23 cellular contexts compared by ENCODE assay signal in the genomic region with DNA sequence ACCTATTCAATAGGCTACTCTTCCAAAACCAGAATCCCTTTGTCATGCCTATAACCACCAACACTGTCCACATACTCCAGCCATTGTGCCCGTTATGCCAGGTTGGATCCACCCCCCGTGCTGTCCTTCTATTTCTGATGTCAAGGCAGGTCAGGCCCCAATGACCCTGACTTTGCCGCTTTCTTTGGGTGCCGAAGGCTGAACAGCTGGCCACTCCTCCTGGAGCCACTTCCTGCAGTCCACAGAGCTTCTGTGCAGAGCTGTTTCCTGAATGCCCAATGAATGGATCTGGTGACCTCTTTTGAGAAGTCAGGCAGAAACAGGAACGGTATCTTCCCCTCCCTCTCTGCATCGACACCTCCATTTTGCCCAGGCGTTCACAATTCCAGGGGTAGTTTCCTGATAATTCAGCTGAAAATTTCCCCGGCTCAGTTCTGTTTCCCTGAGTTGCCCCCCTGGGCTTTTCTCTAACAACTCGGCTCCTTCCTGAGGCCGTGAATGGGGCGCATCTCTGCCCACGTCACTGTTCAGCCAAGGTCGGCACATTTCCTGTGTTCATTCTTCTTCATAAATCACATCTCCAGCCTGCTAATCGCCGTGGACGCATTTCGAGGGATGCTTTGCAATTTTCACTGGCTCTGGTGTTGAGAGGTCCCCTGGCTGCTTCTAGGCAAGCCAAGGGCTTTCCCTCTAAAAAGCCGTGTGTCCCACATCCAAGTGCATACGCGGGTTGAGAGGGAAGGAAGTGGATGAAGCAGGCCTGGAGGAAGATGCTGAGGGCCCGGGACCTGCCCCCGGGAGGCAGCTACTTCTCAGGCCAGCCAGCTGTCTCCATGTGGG.
A peak's percentile ranks its signal among the peaks of the same experiment; 100 is the strongest.
DNase-seq lines count a peak whose midpoint lies in the region; ATAC-seq and TF ChIP-seq lines count a peak whose summit lies in the region.
"Had no signal": no experiment of that assay in that cellular context is flagged by ENCODE, and none has a peak within 500 bp of the region (broad histone marks: within the 10 kb centered on the region; RNA-seq: fewer than 3 reads in every experiment).

No MANE protein-coding gene starts in this region.

- CTCF ChIA-PET in HEK293T (lab: Yijun Ruan, JAX): interaction anchor here (1.1 to 1.4 kb wide), 2 partner anchors 21 to 151 kb away, joined by 3 to 4 read pairs; no protein-coding TSS in a partner anchor

- peak overlapping the region; percentile 21 for H2AFZ ChIP-seq in neuron (ENCODE audit: low read depth, low read length)
- H2AFZ ChIP-seq: parathyroid adenoma had no signal

- H3K36me3 ChIP-seq in neuron (ENCODE audit: insufficient read depth, low read length): no peaks in the 10 kb centered on the region
- no peaks in the 10 kb centered on the region for H3K36me3 ChIP-seq in upper lobe of right lung
- H3K36me3 ChIP-seq: cardiac muscle cell, heart left ventricle, SJSA1 had no signal

- peak overlapping the region; percentile 12 for H3K4me3 Mint-ChIP-seq in activated naive CD8-positive, alpha-beta T cell treated with anti-CD3 and anti-CD28 coated beads, Interleukin-2, amount 10 ng/mL, durations not matched to agents 7 days and 5 days
- H3K4me3 Mint-ChIP-seq in activated naive CD8-positive, alpha-beta T cell treated with anti-CD3 and anti-CD28 coated beads for 36 hours: no peak overlapping the region
- peak overlapping the region; percentile 55 for H3K4me3 Mint-ChIP-seq in dendritic cell treated with granulocyte-macrophage colony-stimulating factor and Interleukin-4, amounts not matched to agents 40 ng/mL and 50 ng/mL, for 4 days
- no peak overlapping the region for H3K4me3 Mint-ChIP-seq in stimulated activated memory B cell treated with anti-CD40 and anti-IgM and Interleukin-4, amounts not matched to agents 10 μg/mL and 1 μg/mL and 100 μg/mL, for 72 hours
- H3K4me3 Mint-ChIP-seq: activated naive CD4-positive, alpha-beta T cell treated with anti-CD3 and anti-CD28 coated beads, Interleukin-2, amount 10 ng/mL, durations not matched to agents 7 days and 5 days had no signal

- no peaks in the 10 kb centered on the region for H3K36me3 Mint-ChIP-seq in activated naive CD8-positive, alpha-beta T cell treated with anti-CD3 and anti-CD28 coated beads, Interleukin-2, amount 10 ng/mL, durations not matched to agents 7 days and 5 days
- no peaks in the 10 kb centered on the region for H3K36me3 Mint-ChIP-seq in activated naive CD8-positive, alpha-beta T cell treated with anti-CD3 and anti-CD28 coated beads for 36 hours
- no peaks in the 10 kb centered on the region for H3K36me3 Mint-ChIP-seq in dendritic cell treated with granulocyte-macrophage colony-stimulating factor and Interleukin-4, amounts not matched to agents 40 ng/mL and 50 ng/mL, for 4 days (ENCODE audit: low read depth)
- no peaks in the 10 kb centered on the region for H3K36me3 Mint-ChIP-seq in stimulated activated memory B cell treated with anti-CD40 and anti-IgM and Interleukin-4, amounts not matched to agents 10 μg/mL and 1 μg/mL and 100 μg/mL, for 72 hours
- H3K36me3 Mint-ChIP-seq: activated naive CD4-positive, alpha-beta T cell treated with anti-CD3 and anti-CD28 coated beads, Interleukin-2, amount 10 ng/mL, durations not matched to agents 7 days and 5 days; T-cell had no signal

- no peak overlapping the region for H3K27ac Mint-ChIP-seq in activated naive CD8-positive, alpha-beta T cell treated with anti-CD3 and anti-CD28 coated beads, Interleukin-2, amount 10 ng/mL, durations not matched to agents 7 days and 5 days
- no peak overlapping the region for H3K27ac Mint-ChIP-seq in activated naive CD8-positive, alpha-beta T cell treated with anti-CD3 and anti-CD28 coated beads for 36 hours
- no peak overlapping the region for H3K27ac Mint-ChIP-seq in dendritic cell treated with granulocyte-macrophage colony-stimulating factor and Interleukin-4, amounts not matched to agents 40 ng/mL and 50 ng/mL, for 4 days
- no peak overlapping the region for H3K27ac Mint-ChIP-seq in stimulated activated memory B cell treated with anti-CD40 and anti-IgM and Interleukin-4, amounts not matched to agents 10 μg/mL and 1 μg/mL and 100 μg/mL, for 72 hours
- H3K27ac Mint-ChIP-seq: activated naive CD4-positive, alpha-beta T cell treated with anti-CD3 and anti-CD28 coated beads, Interleukin-2, amount 10 ng/mL, durations not matched to agents 7 days and 5 days; T-cell had no signal

- POLR2A ChIA-PET in activated naive CD8-positive, alpha-beta T cell treated with anti-CD3 and anti-CD28 coated beads, Interleukin-2, amount 10 ng/mL, durations not matched to agents 7 days and 5 days (lab: Charles Lee): no interaction called here
- POLR2A ChIA-PET in HEK293T (lab: Yijun Ruan, JAX): no interaction called here

- no peak overlapping the region for H3K4me3 ChIP-seq in neuron (ENCODE audit: low read length)
- no peak overlapping the region for H3K4me3 ChIP-seq in upper lobe of right lung
- H3K4me3 ChIP-seq: cardiac muscle cell, dorsolateral prefrontal cortex, heart left ventricle, SJSA1 had no signal

- no peak for ATAC-seq in activated naive CD8-positive, alpha-beta T cell treated with anti-CD3 and anti-CD28 coated beads, Interleukin-2, amount 10 ng/mL, durations not matched to agents 7 days and 5 days (ENCODE audit: low read depth)
- ATAC-seq in upper lobe of right lung: no peak
- ATAC-seq in stimulated activated memory B cell treated with anti-CD40 and anti-IgM and Interleukin-4, amounts not matched to agents 10 μg/mL and 1 μg/mL and 100 μg/mL, for 72 hours: no peak
- ATAC-seq in HG03095 (IDR thresholded peaks at IDR 0.05; ENCODE audit: unreplicated experiment): no peak
- ATAC-seq: heart left ventricle, T-cell had no signal

- H3K27ac ChIP-seq in upper lobe of right lung: no peak overlapping the region
- H3K27ac ChIP-seq: cardiac muscle cell, dorsolateral prefrontal cortex, epithelial cell of prostate, heart left ventricle, parathyroid adenoma, SJSA1 had no signal

- no peak for TF ChIP-seq CTCF in upper lobe of right lung (IDR thresholded peaks at IDR 0.05)

- H3K27me3 Mint-ChIP-seq in activated naive CD8-positive, alpha-beta T cell treated with anti-CD3 and anti-CD28 coated beads, Interleukin-2, amount 10 ng/mL, durations not matched to agents 7 days and 5 days: peaks cover 34% of the 10 kb centered on the region
- H3K27me3 Mint-ChIP-seq in activated naive CD8-positive, alpha-beta T cell treated with anti-CD3 and anti-CD28 coated beads for 36 hours: peaks cover 42% of the 10 kb centered on the region
- H3K27me3 Mint-ChIP-seq in dendritic cell treated with granulocyte-macrophage colony-stimulating factor and Interleukin-4, amounts not matched to agents 40 ng/mL and 50 ng/mL, for 4 days: peaks cover 68% of the 10 kb centered on the region
- peaks cover 75% of the 10 kb centered on the region for H3K27me3 Mint-ChIP-seq in stimulated activated memory B cell treated with anti-CD40 and anti-IgM and Interleukin-4, amounts not matched to agents 10 μg/mL and 1 μg/mL and 100 μg/mL, for 72 hours

- H3K9me3 ChIP-seq in neuron (ENCODE audit: low read length): no peaks in the 10 kb centered on the region
- no peaks in the 10 kb centered on the region for H3K9me3 ChIP-seq in upper lobe of right lung
- H3K9me3 ChIP-seq: heart left ventricle, SJSA1 had no signal

- DNase-seq in activated naive CD8-positive, alpha-beta T cell treated with anti-CD3 and anti-CD28 coated beads, Interleukin-2, amount 10 ng/mL, durations not matched to agents 7 days and 5 days: no peak
- DNase-seq in activated naive CD8-positive, alpha-beta T cell treated with anti-CD3 and anti-CD28 coated beads for 36 hours: no peak
- DNase-seq in upper lobe of right lung: peak; percentile 25
- no peak for DNase-seq in HEK293T (ENCODE audit: extremely low spot score)
- DNase-seq: activated CD4-positive, CD25-positive, alpha-beta regulatory T cell treated with anti-CD3 and anti-CD28 coated beads, Interleukin-2, amount 50 U/mL, for 72 hours; activated naive CD4-positive, alpha-beta T cell treated with anti-CD3 and anti-CD28 coated beads, Interleukin-2, amount 10 ng/mL, durations not matched to agents 7 days and 5 days; anterior cingulate cortex; C1 segment of cervical spinal cord; dorsolateral prefrontal cortex; heart left ventricle; mesendoderm; NCI-H187; NCI-H748 treated with DMSO at 0.1 percent for 48 hours; stimulated activated CD8-positive, alpha-beta memory T cell treated with anti-CD3 and anti-CD28 coated beads, Interleukin-4, amount 100 ng/mL, for 48 hours; T-cell had no signal

- H3K4me1 ChIP-seq in neuron (ENCODE audit: insufficient read depth, low read length): peaks cover 39% of the 10 kb centered on the region
- peaks cover 5% of the 10 kb centered on the region for H3K4me1 ChIP-seq in upper lobe of right lung
- H3K4me1 ChIP-seq: parathyroid adenoma, SJSA1 had no signal

- H3K27me3 ChIP-seq in neuron (ENCODE audit: insufficient read depth, low read length): no peaks in the 10 kb centered on the region
- H3K27me3 ChIP-seq in upper lobe of right lung: peaks cover 15% of the 10 kb centered on the region

- intact Hi-C loops in dendritic cell treated with granulocyte-macrophage colony-stimulating factor and Interleukin-4, amounts not matched to agents 40 ng/mL and 50 ng/mL, for 4 days (cut with micrococcal nuclease): no loop called here
- intact Hi-C loops in upper lobe of right lung (cut with DNase I): no loop called here

- H3K9me3 Mint-ChIP-seq in activated naive CD8-positive, alpha-beta T cell treated with anti-CD3 and anti-CD28 coated beads, Interleukin-2, amount 10 ng/mL, durations not matched to agents 7 days and 5 days: no peaks in the 10 kb centered on the region
- H3K9me3 Mint-ChIP-seq in activated naive CD8-positive, alpha-beta T cell treated with anti-CD3 and anti-CD28 coated beads for 36 hours: no peaks in the 10 kb centered on the region
- no peaks in the 10 kb centered on the region for H3K9me3 Mint-ChIP-seq in dendritic cell treated with granulocyte-macrophage colony-stimulating factor and Interleukin-4, amounts not matched to agents 40 ng/mL and 50 ng/mL, for 4 days
- no peaks in the 10 kb centered on the region for H3K9me3 Mint-ChIP-seq in stimulated activated memory B cell treated with anti-CD40 and anti-IgM and Interleukin-4, amounts not matched to agents 10 μg/mL and 1 μg/mL and 100 μg/mL, for 72 hours
- H3K9me3 Mint-ChIP-seq: activated naive CD4-positive, alpha-beta T cell treated with anti-CD3 and anti-CD28 coated beads, Interleukin-2, amount 10 ng/mL, durations not matched to agents 7 days and 5 days; T-cell had no signal

- peaks cover 15% of the 10 kb centered on the region for H3K4me1 Mint-ChIP-seq in activated naive CD8-positive, alpha-beta T cell treated with anti-CD3 and anti-CD28 coated beads, Interleukin-2, amount 10 ng/mL, durations not matched to agents 7 days and 5 days
- H3K4me1 Mint-ChIP-seq in activated naive CD8-positive, alpha-beta T cell treated with anti-CD3 and anti-CD28 coated beads for 36 hours: peaks cover 11% of the 10 kb centered on the region
- H3K4me1 Mint-ChIP-seq in dendritic cell treated with granulocyte-macrophage colony-stimulating factor and Interleukin-4, amounts not matched to agents 40 ng/mL and 50 ng/mL, for 4 days (ENCODE audit: low read depth): peaks cover 15% of the 10 kb centered on the region
- peaks cover 27% of the 10 kb centered on the region for H3K4me1 Mint-ChIP-seq in stimulated activated memory B cell treated with anti-CD40 and anti-IgM and Interleukin-4, amounts not matched to agents 10 μg/mL and 1 μg/mL and 100 μg/mL, for 72 hours

TF ChIP-seq in HEK293T, 16 proteins besides CTCF, POLR2A, EP300 and RAD21 (continues in another document):
- TF ChIP-seq NFRKB (IDR thresholded peaks at IDR 0.05): no peak
- no peak for TF ChIP-seq L3MBTL2 (conservative IDR thresholded peaks at IDR 0.05)

Comparison
In these comparisons a context has a peak if more than half of its experiments do, and no peak if none do; other contexts are left out.
1. H3K4me3 Mint-ChIP-seq: peak in activated naive CD8-positive, alpha-beta T cell treated with anti-CD3 and anti-CD28 coated beads, Interleukin-2, amount 10 ng/mL, durations not matched to agents 7 days and 5 days (single experiment) and dendritic cell treated with granulocyte-macrophage colony-stimulating factor and Interleukin-4, amounts not matched to agents 40 ng/mL and 50 ng/mL, for 4 days (single experiment); none in activated naive CD8-positive, alpha-beta T cell treated with anti-CD3 and anti-CD28 coated beads for 36 hours (single experiment) and stimulated activated memory B cell treated with anti-CD40 and anti-IgM and Interleukin-4, amounts not matched to agents 10 μg/mL and 1 μg/mL and 100 μg/mL, for 72 hours (single experiment).